ENCODE assay signal across 16 cellular contexts in genomic region chr12:117277875-117278274, GRCh38.
DNase-seq lines count a peak whose midpoint lies in the region; ATAC-seq, FAIRE-seq and TF ChIP-seq lines count a peak whose summit lies in the region.
"Had no signal": no experiment of that assay in that cellular context is flagged by ENCODE, and none has a peak within 500 bp of the region (broad histone marks: within the 10 kb centered on the region; RNA-seq: fewer than 3 reads in every experiment).

No MANE protein-coding gene starts in this region.

- H3K9ac ChIP-seq in HepG2 (ENCODE audit: insufficient read depth, low read depth, low read length) (no peak overlapping the region), duodenal mucosa (ENCODE audit: low read depth in 1 of 2, low read length in 2 of 2) (no peak overlapping the region)
- H3K9ac ChIP-seq: GM23248 had no signal

- in situ Hi-C loops in HepG2 (cut with HindIII; ENCODE audit: extremely low pct_ligation_motif_present, low pct_unique_long_range_greater_than_20kb) = no loop called here

- CTCF ChIA-PET in HepG2 (lab: Yijun Ruan, JAX; ENCODE audit: low intra/inter-chr PET ratio, low total read pairs) = no interaction called here

- BruUV-seq in HepG2 (replicated peaks; lab: Mats Ljungman, UMichigan) = no TSS peak

- no peak for FAIRE-seq in HepG2 (lab: Jason Lieb, UNC)
- FAIRE-seq: GM12878 had no signal

- H3K36me3 ChIP-seq in HepG2 (replicated peaks in 1 of 2; ENCODE audit: control insufficient read depth in 1 of 2, insufficient read depth in 2 of 2, low read length in 2 of 2) (no peaks in the 10 kb centered on the region), right lobe of liver (no peaks in the 10 kb centered on the region), duodenal mucosa (ENCODE audit: control insufficient read depth in 1 of 2, insufficient read depth in 2 of 2, low read length in 2 of 2) (no peaks in the 10 kb centered on the region), suprapubic skin (no peaks in the 10 kb centered on the region)
- H3K36me3 ChIP-seq: BE2C had no signal

- H3K79me2 ChIP-seq in HepG2 (ENCODE audit: insufficient read depth, low read length) = no peaks in the 10 kb centered on the region

- H2AFZ ChIP-seq in HepG2 (ENCODE audit: low read length) = no peak overlapping the region
- H2AFZ ChIP-seq: GM23248 had no signal

- no peak overlapping the region for H3K4me2 ChIP-seq in HepG2 (ENCODE audit: low read depth, low read length)

- H3K4me3 ChIP-seq in HepG2 (replicated peaks in 1 of 3; ENCODE audit: insufficient read depth in 1 of 3, low read depth in 2 of 3, low read length in 3 of 3) = no peak overlapping the region
- H3K4me3 ChIP-seq in right lobe of liver = no peak overlapping the region
- H3K4me3 ChIP-seq in duodenal mucosa (ENCODE audit: low read depth in 1 of 2, low read length in 2 of 2) = no peak overlapping the region
- no peak overlapping the region for H3K4me3 ChIP-seq in suprapubic skin
- H3K4me3 ChIP-seq: GM12878, GM23248 had no signal

- H3K4me1 ChIP-seq in HepG2 (ENCODE audit: insufficient read depth, low read length) (no peaks in the 10 kb centered on the region), right lobe of liver (no peaks in the 10 kb centered on the region), duodenal mucosa (ENCODE audit: control insufficient read depth in 1 of 2, insufficient read depth in 2 of 2, low read length in 2 of 2) (no peaks in the 10 kb centered on the region), suprapubic skin (no peaks in the 10 kb centered on the region)
- H3K4me1 ChIP-seq: BE2C had no signal

- no peak for DNase-seq in HepG2 (ENCODE audit: low spot score)
- no peak for DNase-seq in right lobe of liver
- peak; percentile 31 for DNase-seq in iPS-NIHi11 (ENCODE audit: low spot score)
- DNase-seq in suprapubic skin (ENCODE audit: low spot score in 2 of 2) = no peak
- no peak for DNase-seq in activated CD4-positive, alpha-beta T cell treated with anti-CD3 and anti-CD28 coated beads for 4 hours
- DNase-seq: 8988T; BE2C; CD4-positive, alpha-beta memory T cell; DMS79; GM23248; HCEC 1CT had no signal

- TF ChIP-seq EP300 in HepG2 (IDR thresholded peaks at IDR 0.05; ENCODE audit: low read depth in 2 of 2, low read length in 2 of 2) = no peak
- no peak for TF ChIP-seq EP300 in HepG2 (CRISPR knock-in tag; IDR thresholded peaks at IDR 0.05; ENCODE audit: borderline replicate concordance)
- TF ChIP-seq EP300 in suprapubic skin (IDR thresholded peaks at IDR 0.05) = no peak

- no peak for TF ChIP-seq POLR2A in HepG2 (IDR thresholded peaks at IDR 0.05; ENCODE audit: insufficient read depth in 1 of 2, low read depth in 2 of 2, low read length in 2 of 2)
- TF ChIP-seq POLR2A in right lobe of liver (IDR thresholded peaks at IDR 0.05) = no peak
- TF ChIP-seq POLR2A in suprapubic skin (IDR thresholded peaks at IDR 0.05) = no peak
- no peak for TF ChIP-seq POLR2A in GM18505 (IDR thresholded peaks at IDR 0.05; ENCODE audit: borderline replicate concordance, extremely low read depth, insufficient read depth, insufficient read length)

- H3K9me3 ChIP-seq in HepG2 (ENCODE audit: low read length) (no peaks in the 10 kb centered on the region), right lobe of liver (no peaks in the 10 kb centered on the region), duodenal mucosa (ENCODE audit: control insufficient read depth in 1 of 2, low read length in 2 of 2) (no peaks in the 10 kb centered on the region), suprapubic skin (no peaks in the 10 kb centered on the region)
- H3K9me3 ChIP-seq: BE2C had no signal

- 0% methylated on average over 7 of the region's 7 CpGs for WGBS in HepG2 (ENCODE audit: low lambda C conversion rate)
- WGBS in right lobe of liver (ENCODE audit: insufficient coverage, low coverage, low lambda C conversion rate, missing lambda C conversion rate) = 40% methylated on average over 6 of the region's 7 CpGs
- WGBS in suprapubic skin = 79% methylated on average over 3 of the region's 7 CpGs

- peaks cover 0 to 22% of the 10 kb centered on the region in 2 experiments; a peak in 3 of 5 replicates for H3K27me3 ChIP-seq in HepG2 (ENCODE audit: control insufficient read depth in 1 of 2, insufficient read depth in 2 of 2, low read length in 2 of 2)
- no peaks in the 10 kb centered on the region for H3K27me3 ChIP-seq in right lobe of liver
- no peaks in the 10 kb centered on the region for H3K27me3 ChIP-seq in duodenal mucosa (ENCODE audit: control insufficient read depth in 1 of 2, insufficient read depth in 2 of 2, low read length in 2 of 2)
- peaks cover 17% of the 10 kb centered on the region for H3K27me3 ChIP-seq in suprapubic skin
- H3K27me3 ChIP-seq: BE2C had no signal

- TF ChIP-seq CTCF in HepG2 (CRISPR knock-in tag; IDR thresholded peaks at IDR 0.05) = no peak
- TF ChIP-seq CTCF in right lobe of liver (IDR thresholded peaks at IDR 0.05) = no peak
- TF ChIP-seq CTCF in suprapubic skin (IDR thresholded peaks at IDR 0.05) = no peak

- TF ChIP-seq RAD21 in HepG2 (CRISPR knock-in tag; IDR thresholded peaks at IDR 0.05) = no peak

- intact Hi-C loops in HepG2 (cut with micrococcal nuclease; ENCODE audit: unreplicated experiment) = no loop called here
- intact Hi-C loops in right lobe of liver (cut with DNase I) = no loop called here

- ATAC-seq in HepG2 (peak; percentile 71), right lobe of liver (no peak), GM18505 (IDR thresholded peaks at IDR 0.05; ENCODE audit: unreplicated experiment) (no peak)
- ATAC-seq: GM12878 had no signal

- no peak overlapping the region for H3K27ac ChIP-seq in HepG2 (ENCODE audit: extremely low read length, insufficient read depth, low read length)
- H3K27ac ChIP-seq in right lobe of liver = no peak overlapping the region
- H3K27ac ChIP-seq in duodenal mucosa (ENCODE audit: low read depth, low read length) = peak overlapping the region; percentile 10
- H3K27ac ChIP-seq in suprapubic skin = no peak overlapping the region
- H3K27ac ChIP-seq: C4-2B, GM23248, HL-60 had no signal

- POLR2A ChIA-PET in HepG2 (lab: Yijun Ruan, JAX) = no interaction called here

- no peaks in the 10 kb centered on the region for H4K20me1 ChIP-seq in HepG2 (ENCODE audit: insufficient read depth, low read length)

TF ChIP-seq in HepG2, 621 proteins besides CTCF, POLR2A, EP300 and RAD21 (continues in another document):
- TF ChIP-seq ATF2 (CRISPR knock-in tag; IDR thresholded peaks at IDR 0.05) (no peak), KDM2A (CRISPR knock-in tag; IDR thresholded peaks at IDR 0.05; ENCODE audit: borderline replicate concordance, low read depth) (no peak), ARHGAP35 (CRISPR knock-in tag; IDR thresholded peaks at IDR 0.05; ENCODE audit: borderline replicate concordance) (no peak), ZMYM4 (CRISPR knock-in tag; IDR thresholded peaks at IDR 0.05) (no peak), ZBTB7B (CRISPR knock-in tag; IDR thresholded peaks at IDR 0.05) (no peak), ZBED4 (CRISPR knock-in tag; IDR thresholded peaks at IDR 0.05; ENCODE audit: borderline replicate concordance) (no peak)
